ENCODE assay signal across 31 cellular contexts in the genomic region with DNA sequence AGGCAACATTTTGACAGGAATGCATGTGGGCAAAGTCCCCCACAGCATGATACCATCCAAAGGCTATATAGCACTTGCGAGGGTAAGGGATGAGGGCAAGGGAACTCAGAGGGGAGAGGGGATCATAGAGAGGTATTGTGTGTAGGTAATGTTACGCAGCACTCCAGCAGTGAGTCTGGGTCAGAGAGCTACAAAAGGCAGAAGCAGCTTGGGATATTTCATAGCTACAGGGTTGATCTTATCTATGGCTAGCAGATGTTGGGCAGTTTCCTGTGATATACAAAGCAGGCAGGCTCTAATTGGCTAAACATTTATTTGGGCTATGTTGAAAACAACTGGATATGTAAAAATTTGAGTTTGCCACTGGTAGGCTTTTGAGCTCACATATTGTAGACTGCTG. TPM values are rescaled to one million over a fixed set of nuclear protein-coding genes. Genes with fewer than 3 reads are reported as not detected.
A peak's percentile ranks its signal among the peaks of the same experiment; 100 is the strongest.
DNase-seq lines count a peak whose midpoint lies in the region; TF ChIP-seq lines count a peak whose summit lies in the region.
"Had no signal": no experiment of that assay in that cellular context is flagged by ENCODE, and none has a peak within 500 bp of the region (broad histone marks: within the 10 kb centered on the region; RNA-seq: fewer than 3 reads in every experiment).

No MANE protein-coding gene starts in this region.

- 84 to 91% methylated on average over 2 of the region's 2 CpGs for WGBS in sigmoid colon, 2 donors

- peaks cover 4% of the 10 kb centered on the region for H3K4me1 Mint-ChIP-seq in type B pancreatic cell (ENCODE audit: unreplicated experiment)
- H3K4me1 Mint-ChIP-seq: activated CD4-positive, alpha-beta T cell treated with anti-CD3 and anti-CD28 coated beads for 36 hours; B cell had no signal

- TF ChIP-seq EP300 in sigmoid colon (IDR thresholded peaks at IDR 0.05): no peak

- no peaks in the 10 kb centered on the region for H3K4me1 ChIP-seq in sigmoid colon
- H3K4me1 ChIP-seq: A549, colonic mucosa, heart left ventricle, spleen, tibial nerve had no signal

- no peak overlapping the region for H3K4me3 ChIP-seq in sigmoid colon
- H3K4me3 ChIP-seq: A549, colonic mucosa, GM12878, heart left ventricle, PC-9, spleen, tibial nerve had no signal

- TF ChIP-seq POLR2A in sigmoid colon (IDR thresholded peaks at IDR 0.05): no peak

- no peaks in the 10 kb centered on the region for H3K27me3 ChIP-seq in sigmoid colon
- H3K27me3 ChIP-seq: colonic mucosa, heart left ventricle, spleen, tibial nerve had no signal

- peak overlapping the region; percentile 11 for H3K27ac Mint-ChIP-seq in type B pancreatic cell
- H3K27ac Mint-ChIP-seq: activated CD4-positive, alpha-beta T cell treated with anti-CD3 and anti-CD28 coated beads for 36 hours; activated CD8-positive, alpha-beta T cell treated with anti-CD3 and anti-CD28 coated beads, Interleukin-2, amount 10 ng/mL, durations not matched to agents 7 days and 5 days; activated naive CD4-positive, alpha-beta T cell treated with anti-CD3 and anti-CD28 coated beads, Interleukin-2, amount 50 U/mL, for 72 hours; B cell had no signal

- no peak overlapping the region for H3K4me3 Mint-ChIP-seq in type B pancreatic cell
- H3K4me3 Mint-ChIP-seq: activated CD4-positive, alpha-beta T cell treated with anti-CD3 and anti-CD28 coated beads for 36 hours; activated CD8-positive, alpha-beta T cell treated with anti-CD3 and anti-CD28 coated beads, Interleukin-2, amount 10 ng/mL, durations not matched to agents 7 days and 5 days; B cell had no signal

- TF ChIP-seq CTCF in type B pancreatic cell (conservative IDR thresholded peaks at IDR 0.05) (no peak), sigmoid colon (IDR thresholded peaks at IDR 0.05) (no peak)

- no peaks in the 10 kb centered on the region for H3K9me3 Mint-ChIP-seq in type B pancreatic cell
- H3K9me3 Mint-ChIP-seq: activated naive CD4-positive, alpha-beta T cell treated with anti-CD3 and anti-CD28 coated beads, Interleukin-2, amount 50 U/mL, for 72 hours had no signal

- DNase-seq in NCI-H82 (lab: John Stamatoyannopoulos, UW): peak; percentile 4
- no peak for DNase-seq in NCI-H82 treated with DMSO at 0.1 percent for 48 hours (lab: John Stamatoyannopoulos, UW; ENCODE audit: unreplicated experiment)
- DNase-seq in SK-N-DZ (ENCODE audit: low spot score): peak; percentile 62
- DNase-seq in dermis microvascular lymphatic vessel endothelial cell (ENCODE audit: low read depth in 2 of 2): peak; percentile 36 to 61
- DNase-seq in type B pancreatic cell (ENCODE audit: extremely low spot score, unreplicated experiment): no peak
- DNase-seq in sigmoid colon: no peak
- DNase-seq in germinal center (ENCODE audit: low spot score): no peak
- no peak for DNase-seq in NCI-H446 (lab: John Stamatoyannopoulos, UW)
- DNase-seq: activated CD4-positive, alpha-beta T cell treated with anti-CD3 and anti-CD28 coated beads for 36 hours; activated CD8-positive, alpha-beta T cell treated with anti-CD3 and anti-CD28 coated beads, Interleukin-2, amount 10 ng/mL, durations not matched to agents 7 days and 5 days; colonic mucosa; DMS79; effector memory CD4-positive, alpha-beta T cell; foreskin fibroblast; heart left ventricle; NCI-H2029 treated with DMSO at 0.1 percent for 48 hours; NK-92 treated with Interleukin-12 subunit alpha and Interleukin-12 subunit beta, amount 100 ng/mL, for 24 hours; PC-9; right cardiac atrium; SHP77; spleen; stimulated activated CD4-positive, alpha-beta T cell treated with anti-CD3 and anti-CD28 coated beads, Interleukin-2, amount 100 ng/mL, for 48 hours; T-helper 1 cell had no signal

- H3K27me3 Mint-ChIP-seq in type B pancreatic cell: no peaks in the 10 kb centered on the region
- H3K27me3 Mint-ChIP-seq: activated CD4-positive, alpha-beta T cell treated with anti-CD3 and anti-CD28 coated beads for 36 hours; B cell had no signal

- H3K27ac ChIP-seq in sigmoid colon: no peak overlapping the region
- H3K27ac ChIP-seq: A549, colonic mucosa, heart left ventricle, PC-9, spleen, tibial nerve had no signal

- H3K9me3 ChIP-seq in sigmoid colon: no peaks in the 10 kb centered on the region
- H3K9me3 ChIP-seq: A549, colonic mucosa, heart left ventricle, spleen, tibial nerve had no signal

- intact Hi-C loops in sigmoid colon (cut with DNase I): no loop called here

- H3K36me3 ChIP-seq in sigmoid colon: no peaks in the 10 kb centered on the region
- H3K36me3 ChIP-seq: colonic mucosa, heart left ventricle, spleen, tibial nerve had no signal

- no peaks in the 10 kb centered on the region for H3K36me3 Mint-ChIP-seq in type B pancreatic cell
- H3K36me3 Mint-ChIP-seq: activated naive CD4-positive, alpha-beta T cell treated with anti-CD3 and anti-CD28 coated beads, Interleukin-2, amount 50 U/mL, for 72 hours had no signal

RNA-seq across cellular contexts. Expression of a gene that starts 17.8 kb away (rescaled TPM):
- polyA plus RNA-seq in SK-N-DZ (2014; cell fraction: cytosol; rRNA removed): 0.36 and 0.42 TPM in 2 replicates
- 0.15 and 0.36 TPM in 2 replicates for polyA plus RNA-seq in SK-N-DZ (2014; cell fraction: nucleus; rRNA removed)
- total RNA-seq in dermis microvascular lymphatic vessel endothelial cell: not detected in 2 replicates
- 4.6 and 11.0 TPM in 2 replicates for total RNA-seq in type B pancreatic cell (ENCODE audit: low replicate concordance)
- total RNA-seq in sigmoid colon: under 1 TPM in 1 of 4 donors, not detected in 3; under 0.01 TPM
- polyA plus RNA-seq in sigmoid colon: under 1 TPM in 2 of 3 donors, not detected in 1; 0.38 to 0.69 TPM
- total RNA-seq: esophagus mucosa, LHCN-M2, lung microvascular endothelial cell, tibial nerve had no signal

Comparison
In these comparisons a context has a peak if more than half of its experiments do, and no peak if none do; other contexts are left out.
1. DNase-seq: peak in NCI-H82 (single experiment), SK-N-DZ (single experiment) and dermis microvascular lymphatic vessel endothelial cell (2 of 2); none in NCI-H82 treated with DMSO at 0.1 percent for 48 hours (single experiment), type B pancreatic cell (single experiment), sigmoid colon (single experiment), germinal center (single experiment) and NCI-H446 (0 of 2).